11 cellular contexts compared by ENCODE assay signal in genomic region chr14:67944605-67945004, GRCh38.
DNase-seq lines count a peak whose midpoint lies in the region; ATAC-seq and TF ChIP-seq lines count a peak whose summit lies in the region.
"Had no signal": no experiment of that assay in that cellular context is flagged by ENCODE, and none has a peak within 500 bp of the region (broad histone marks: within the 10 kb centered on the region; RNA-seq: fewer than 3 reads in every experiment).

No MANE protein-coding gene starts in this region.

- H3K4me3 Mint-ChIP-seq in MCF 10A (ENCODE audit: unreplicated experiment), result no peak overlapping the region
- H3K4me3 Mint-ChIP-seq in HFFc6, result no peak overlapping the region
- H3K4me3 Mint-ChIP-seq in Caco-2 (ENCODE audit: unreplicated experiment), result no peak overlapping the region
- H3K4me3 Mint-ChIP-seq: activated naive CD4-positive, alpha-beta T cell treated with anti-CD3 and anti-CD28 coated beads, Interleukin-2, amount 50 U/mL, for 24 hours; stimulated activated effector memory CD8-positive, alpha-beta T cell treated with anti-CD3 and anti-CD28 coated beads, Interleukin-12 subunit alpha, Interleukin-12 subunit beta, amount 100 ng/mL, for 72 hours had no signal

- no peak overlapping the region for H3K14ac ChIP-seq in neuronal stem cell (ENCODE audit: low read length)

- no peak overlapping the region for H3K23ac ChIP-seq in neuronal stem cell (ENCODE audit: low read depth, low read length, poor library complexity)

- no peak overlapping the region for H3K4me2 ChIP-seq in mammary epithelial cell (ENCODE audit: insufficient read depth, low read depth, low read length)
- no peak overlapping the region for H3K4me2 ChIP-seq in neuronal stem cell (ENCODE audit: insufficient read depth, low read length, poor library complexity, severe bottlenecking)

- no peak overlapping the region for H2BK15ac ChIP-seq in neuronal stem cell (ENCODE audit: low read length)

- H3K27me3 Mint-ChIP-seq in MCF 10A (ENCODE audit: insufficient read depth, unreplicated experiment) (no peaks in the 10 kb centered on the region), HFFc6 (ENCODE audit: insufficient read depth) (no peaks in the 10 kb centered on the region), Caco-2 (ENCODE audit: insufficient read depth, unreplicated experiment) (no peaks in the 10 kb centered on the region)
- H3K27me3 Mint-ChIP-seq: activated naive CD4-positive, alpha-beta T cell treated with anti-CD3 and anti-CD28 coated beads, Interleukin-2, amount 50 U/mL, for 24 hours had no signal

- H3K18ac ChIP-seq in neuronal stem cell (ENCODE audit: low read length), result no peak overlapping the region

- H2BK5ac ChIP-seq in neuronal stem cell (ENCODE audit: low read length), result no peak overlapping the region

- H3K9me3 Mint-ChIP-seq in MCF 10A (ENCODE audit: unreplicated experiment) (peaks cover 6% of the 10 kb centered on the region), HFFc6 (no peaks in the 10 kb centered on the region), Caco-2 (ENCODE audit: unreplicated experiment) (no peaks in the 10 kb centered on the region)
- H3K9me3 Mint-ChIP-seq: activated naive CD4-positive, alpha-beta T cell treated with anti-CD3 and anti-CD28 coated beads, Interleukin-2, amount 50 U/mL, for 24 hours; stimulated activated effector memory CD8-positive, alpha-beta T cell treated with anti-CD3 and anti-CD28 coated beads, Interleukin-12 subunit alpha, Interleukin-12 subunit beta, amount 100 ng/mL, for 72 hours had no signal

- no peak overlapping the region for H3K4ac ChIP-seq in neuronal stem cell (ENCODE audit: low read length)

- BruUV-seq in MCF 10A (replicated peaks; lab: Mats Ljungman, UMichigan) (no TSS peak), mammary epithelial cell (replicated peaks; lab: Mats Ljungman, UMichigan) (no TSS peak), Caco-2 (replicated peaks; lab: Mats Ljungman, UMichigan) (no TSS peak)

- no peak overlapping the region for H3K9ac ChIP-seq in mammary epithelial cell (ENCODE audit: insufficient read depth, low read length)
- H3K9ac ChIP-seq in neuronal stem cell (ENCODE audit: low read depth, low read length, poor library complexity), result no peak overlapping the region

- dilution Hi-C loops in mammary epithelial cell (cut with HindIII; ENCODE audit: low sequenced_read_pairs), result loop anchor here (25.0 kb wide), 2 partner anchors 293 to 868 kb away; no protein-coding TSS in a partner anchor

- 73% methylated on average over 1 of the region's 1 CpG for WGBS in mammary epithelial cell (ENCODE audit: low coverage, missing lambda C conversion rate)
- no CpG with 5 or more reads among the region's 1 CpG for WGBS in neuronal stem cell (ENCODE audit: extremely low coverage in 2 of 2, insufficient read length in 2 of 2, insufficient replicate concordance in 1 of 2), 2 donors

- no peak for DNase-seq in MCF 10A (ENCODE audit: unreplicated experiment)
- DNase-seq in mammary epithelial cell, result no peak
- no peak for DNase-seq in neuronal stem cell (ENCODE audit: low spot score)
- no peak for DNase-seq in vagina (ENCODE audit: extremely low spot score in 2 of 2)
- DNase-seq in NCI-H226, result no peak
- no peak for DNase-seq in HFFc6
- DNase-seq in Caco-2, result no peak
- DNase-seq: psoas muscle had no signal

- H2AFZ ChIP-seq in mammary epithelial cell (ENCODE audit: low read depth, low read length), result no peak overlapping the region
- H2AFZ ChIP-seq in neuronal stem cell (ENCODE audit: low read length), result no peak overlapping the region

- peak; percentile 22 for ATAC-seq in esophagus mucosa

- H3K27me3 ChIP-seq in mammary epithelial cell (ENCODE audit: insufficient read depth, low read length) (no peaks in the 10 kb centered on the region), neuronal stem cell (ENCODE audit: control insufficient read depth in 3 of 3, insufficient read depth in 3 of 3, low read depth in 1 of 3, low read length in 3 of 3) (no peaks in the 10 kb centered on the region), vagina (no peaks in the 10 kb centered on the region), Caco-2 (replicated peaks; ENCODE audit: control insufficient read depth, insufficient read depth, low read length) (no peaks in the 10 kb centered on the region)

- intact Hi-C loops in MCF 10A (cut with micrococcal nuclease), result loop anchor here (1.0 to 10.0 kb wide), 10 partner anchors 140 to 872 kb away; no protein-coding TSS in a partner anchor
- intact Hi-C loops in mammary epithelial cell (cut with micrococcal nuclease), result loop anchor here (1.0 to 10.0 kb wide), 6 partner anchors 107 to 872 kb away; no protein-coding TSS in a partner anchor
- intact Hi-C loops in vagina (cut with DNase I), result loop anchor here (5.0 kb wide), 2 partner anchors 303 to 848 kb away; partner anchors contain the start of gene ZFP36L1
- intact Hi-C loops in Caco-2 (cut with micrococcal nuclease; ENCODE audit: unreplicated experiment), result loop anchor here (2.0 to 5.0 kb wide), 4 partner anchors 38 to 870 kb away; no protein-coding TSS in a partner anchor

- H3K4me3 ChIP-seq in mammary epithelial cell (replicated peaks in 1 of 3; ENCODE audit: insufficient read depth in 1 of 3, low read depth in 2 of 3, low read length in 3 of 3) (no peak overlapping the region), neuronal stem cell (ENCODE audit: low read length in 2 of 2) (no peak overlapping the region), vagina (no peak overlapping the region), Caco-2 (ENCODE audit: low read depth, low read length) (no peak overlapping the region)
- H3K4me3 ChIP-seq: psoas muscle had no signal

- H2BK12ac ChIP-seq in neuronal stem cell (ENCODE audit: low read length), result peak overlapping the region; percentile 41

- H4K8ac ChIP-seq in neuronal stem cell (ENCODE audit: low read depth, low read length), result no peak overlapping the region

- POLR2A ChIA-PET in MCF 10A (lab: Yijun Ruan, JAX), result interaction anchor here (0.5 to 3.3 kb wide), 23 partner anchors 11 to 871 kb away, joined by 3 to 14 read pairs (median 4); partner anchors contain the start of gene ZFP36L1
- POLR2A ChIA-PET in Caco-2 (lab: Charles Lee), result no interaction called here

- no peak for TF ChIP-seq POLR2A in vagina (IDR thresholded peaks at IDR 0.05)

- H3K27ac Mint-ChIP-seq in MCF 10A (ENCODE audit: low read depth, unreplicated experiment) (peak overlapping the region; percentile 81), HFFc6 (no peak overlapping the region), Caco-2 (ENCODE audit: unreplicated experiment) (no peak overlapping the region)
- H3K27ac Mint-ChIP-seq: activated naive CD4-positive, alpha-beta T cell treated with anti-CD3 and anti-CD28 coated beads, Interleukin-2, amount 50 U/mL, for 24 hours; stimulated activated effector memory CD8-positive, alpha-beta T cell treated with anti-CD3 and anti-CD28 coated beads, Interleukin-12 subunit alpha, Interleukin-12 subunit beta, amount 100 ng/mL, for 72 hours had no signal

- H2BK120ac ChIP-seq in neuronal stem cell (ENCODE audit: low read depth, low read length), result no peak overlapping the region

- H3K4me1 ChIP-seq in mammary epithelial cell (ENCODE audit: insufficient read depth, low read length) (peaks cover 17% of the 10 kb centered on the region), neuronal stem cell (ENCODE audit: control insufficient read depth in 2 of 2, insufficient read depth in 1 of 2, low read depth in 1 of 2, low read length in 2 of 2) (peaks cover 9 to 34% of the 10 kb centered on the region in 2 donors), vagina (peaks cover 41% of the 10 kb centered on the region), Caco-2 (peaks cover 23% of the 10 kb centered on the region)

- no peak overlapping the region for H3K27ac ChIP-seq in mammary epithelial cell (ENCODE audit: insufficient read depth, low read depth, low read length)
- no peak overlapping the region for H3K27ac ChIP-seq in neuronal stem cell (replicated peaks; ENCODE audit: low read length)
- H3K27ac ChIP-seq in vagina, result peak overlapping the region; percentile 88
- H3K27ac ChIP-seq: psoas muscle had no signal

- H3K4me1 Mint-ChIP-seq in MCF 10A (ENCODE audit: insufficient read depth, unreplicated experiment), result peaks cover 35% of the 10 kb centered on the region
- H3K4me1 Mint-ChIP-seq in HFFc6 (ENCODE audit: low read depth), result peaks cover 44% of the 10 kb centered on the region
- H3K4me1 Mint-ChIP-seq in Caco-2 (ENCODE audit: low read depth, unreplicated experiment), result peaks cover 27% of the 10 kb centered on the region
- H3K4me1 Mint-ChIP-seq: activated naive CD4-positive, alpha-beta T cell treated with anti-CD3 and anti-CD28 coated beads, Interleukin-2, amount 50 U/mL, for 24 hours; stimulated activated effector memory CD8-positive, alpha-beta T cell treated with anti-CD3 and anti-CD28 coated beads, Interleukin-12 subunit alpha, Interleukin-12 subunit beta, amount 100 ng/mL, for 72 hours had no signal

- H2AK5ac ChIP-seq in neuronal stem cell (ENCODE audit: low read depth, low read length), result no peak overlapping the region

- TF ChIP-seq CTCF in MCF 10A (IDR thresholded peaks at IDR 0.05; ENCODE audit: unreplicated experiment) (no peak), mammary epithelial cell (conservative IDR thresholded peaks at IDR 0.05 in 1 of 2, IDR thresholded peaks at IDR 0.05 in 1 of 2; ENCODE audit: extremely low read depth in 1 of 2, insufficient read depth in 1 of 2, low read depth in 1 of 2, low read length in 2 of 2) (no peak), vagina (IDR thresholded peaks at IDR 0.05) (no peak), HFFc6 (IDR thresholded peaks at IDR 0.05) (no peak), Caco-2 (IDR thresholded peaks at IDR 0.05; ENCODE audit: insufficient read depth in 1 of 2, low read depth in 1 of 2, low read length in 1 of 2, severe bottlenecking in 1 of 2, unreplicated experiment in 1 of 2) (no peak)

- in situ Hi-C loops in mammary epithelial cell (cut with MboI; ENCODE audit: low sequenced_read_pairs in 2 of 2), result loop anchor here in 1 of 2 donors (5.0 to 25.0 kb wide), 3 partner anchors 303 to 593 kb away; no protein-coding TSS in a partner anchor

- no peaks in the 10 kb centered on the region for H4K20me1 ChIP-seq in mammary epithelial cell (ENCODE audit: insufficient read depth, low read length)

- CTCF ChIA-PET in MCF 10A (lab: Yijun Ruan, JAX), result interaction anchor here (0.6 to 4.0 kb wide), 37 partner anchors 10 to 880 kb away, joined by 3 to 47 read pairs (median 4); no protein-coding TSS in a partner anchor
- CTCF ChIA-PET in mammary epithelial cell (lab: Charles Lee; ENCODE audit: low non-redundant PET), result interaction anchor here (0.6 kb wide), 4 partner anchors 144 to 747 kb away, joined by 3 to 9 read pairs (median 5); no protein-coding TSS in a partner anchor
- CTCF ChIA-PET in Caco-2 (lab: Charles Lee), result interaction anchor here (0.6 to 0.9 kb wide), 3 partner anchors 302 to 1339 kb away, joined by 3 to 7 read pairs (median 5); no protein-coding TSS in a partner anchor

- no peaks in the 10 kb centered on the region for H3K36me3 Mint-ChIP-seq in MCF 10A (ENCODE audit: insufficient read depth, unreplicated experiment)
- H3K36me3 Mint-ChIP-seq in HFFc6 (ENCODE audit: low read depth), result peaks cover 6% of the 10 kb centered on the region
- no peaks in the 10 kb centered on the region for H3K36me3 Mint-ChIP-seq in Caco-2 (ENCODE audit: insufficient read depth, unreplicated experiment)
- H3K36me3 Mint-ChIP-seq: activated naive CD4-positive, alpha-beta T cell treated with anti-CD3 and anti-CD28 coated beads, Interleukin-2, amount 50 U/mL, for 24 hours; stimulated activated effector memory CD8-positive, alpha-beta T cell treated with anti-CD3 and anti-CD28 coated beads, Interleukin-12 subunit alpha, Interleukin-12 subunit beta, amount 100 ng/mL, for 72 hours had no signal

- no peaks in the 10 kb centered on the region for H3K36me3 ChIP-seq in mammary epithelial cell (ENCODE audit: insufficient read depth, low read length)
- H3K36me3 ChIP-seq in neuronal stem cell (replicated peaks in 1 of 2; ENCODE audit: control insufficient read depth in 2 of 2, insufficient read depth in 2 of 2, low read length in 2 of 2), result no peaks in the 10 kb centered on the region
- no peaks in the 10 kb centered on the region for H3K36me3 ChIP-seq in vagina
- H3K36me3 ChIP-seq in Caco-2 (ENCODE audit: control insufficient read depth, insufficient read depth, low read length), result no peaks in the 10 kb centered on the region

- no peaks in the 10 kb centered on the region for H3K9me3 ChIP-seq in mammary epithelial cell (replicated peaks; ENCODE audit: insufficient read depth, low read length)
- peaks cover 0 to 5% of the 10 kb centered on the region in 2 donors for H3K9me3 ChIP-seq in neuronal stem cell (replicated peaks in 1 of 2; ENCODE audit: control insufficient read depth in 2 of 2, insufficient read depth in 1 of 2, low read depth in 1 of 2, low read length in 2 of 2)
- H3K9me3 ChIP-seq in vagina, result no peaks in the 10 kb centered on the region
- H3K9me3 ChIP-seq in Caco-2, result no peaks in the 10 kb centered on the region
- H3K9me3 ChIP-seq: psoas muscle had no signal

- H3K79me1 ChIP-seq in neuronal stem cell (ENCODE audit: low read depth, low read length), result no peaks in the 10 kb centered on the region

- H3K79me2 ChIP-seq in mammary epithelial cell (ENCODE audit: insufficient read depth, low read length), result no peaks in the 10 kb centered on the region

- H4K91ac ChIP-seq in neuronal stem cell (ENCODE audit: low read depth, low read length, poor library complexity), result no peak overlapping the region
